Comparison of ENCODE assay signal across 8 cellular contexts in genomic region chr21:46323227-46323709, GRCh38. TPM values are rescaled to one million over a fixed set of nuclear protein-coding genes. Genes with fewer than 3 reads are reported as not detected.
DNase-seq lines count a peak whose midpoint lies in the region; ATAC-seq, FAIRE-seq and TF ChIP-seq lines count a peak whose summit lies in the region.

No MANE protein-coding gene starts in this region.

- no peak overlapping the region for H2BK15ac ChIP-seq in H1 (ENCODE audit: low read length)

- POLR2A ChIA-PET in CD4-positive, alpha-beta memory T cell (lab: Charles Lee; ENCODE audit: partially characterized antibody): interaction anchor here (0.6 to 1.8 kb wide), 4 partner anchors 27 to 103 kb away, joined by 3 to 16 read pairs (median 4); partner anchors contain the start of genes MCM3AP and YBEY
- POLR2A ChIA-PET in OCI-LY7 (lab: Charles Lee): interaction anchor here (0.6 to 1.1 kb wide), 4 partner anchors 13 to 1396 kb away, joined by 3 to 5 read pairs (median 4); no protein-coding TSS in a partner anchor
- POLR2A ChIA-PET in H1 (lab: Charles Lee; ENCODE audit: partially characterized antibody): interaction anchor here (0.7 to 2.7 kb wide), 15 partner anchors 9 to 94 kb away, joined by 3 to 17 read pairs (median 4); partner anchors contain the start of genes MCM3AP and YBEY

- no TSS peak for BruUV-seq in OCI-LY7 (replicated peaks; lab: Mats Ljungman, UMichigan)

- H4K5ac ChIP-seq in H1 (ENCODE audit: insufficient read length, low read depth, low read length): peak overlapping the region; percentile 78

- no peak for TF ChIP-seq POLR2A in H1 (IDR thresholded peaks at IDR 0.05; ENCODE audit: control extremely low read depth in 1 of 2, low read depth in 2 of 2, low read length in 2 of 2)

- peak overlapping the region; percentile 72 for H3K18ac ChIP-seq in H1 (ENCODE audit: extremely low read depth, low read length)

- no peak for TF ChIP-seq EP300 in H1 (IDR thresholded peaks at IDR 0.05; ENCODE audit: borderline replicate concordance in 1 of 2, low read depth in 2 of 2, low read length in 2 of 2)

- H3K27me3 ChIP-seq in CD4-positive, alpha-beta memory T cell (ENCODE audit: insufficient read depth, low read length): no peaks in the 10 kb centered on the region
- H3K27me3 ChIP-seq in H1 (replicated peaks in 1 of 4; ENCODE audit: control insufficient read depth in 3 of 4, extremely low read depth in 1 of 4, insufficient read depth in 3 of 4, low read length in 3 of 4) (no peaks in the 10 kb centered on the region), neural progenitor cell (no peaks in the 10 kb centered on the region)

- peak overlapping the region; percentile 94 for H3K27ac ChIP-seq in CD4-positive, alpha-beta memory T cell (ENCODE audit: low read depth, low read length)
- peak overlapping the region; percentile 88 for H3K27ac ChIP-seq in OCI-LY7 (ENCODE audit: low read depth, low read length, poor library complexity, severe bottlenecking)
- peak overlapping the region; percentile 81 for H3K27ac ChIP-seq in H1 (ENCODE audit: low read depth, low read length)
- H3K27ac ChIP-seq in neural progenitor cell: peak overlapping the region; percentile 43

- DNase-seq in CD4-positive, alpha-beta memory T cell: peak in 1 of 5 donors; percentile 2
- DNase-seq in OCI-LY7 (ENCODE audit: low spot score) (peak; percentile 58), H1 (ENCODE audit: low read depth in 1 of 2, low spot score in 2 of 2) (no peak), neural progenitor cell (ENCODE audit: low spot score) (peak; percentile 52), NCI-H510A (lab: John Stamatoyannopoulos, UW) (no peak), kidney glomerular epithelial cell (lab: John Stamatoyannopoulos, UW) (no peak), superior temporal gyrus (ENCODE audit: extremely low spot score) (no peak)

- H3K4me3 ChIP-seq in CD4-positive, alpha-beta memory T cell (ENCODE audit: low read length in 2 of 2): peak overlapping the region; percentile 73 to 93
- H3K4me3 ChIP-seq in OCI-LY7 (ENCODE audit: low read depth, low read length, poor library complexity, severe bottlenecking): peak overlapping the region; percentile 86
- peak overlapping the region; percentile 92 to 96 (median 94) for H3K4me3 ChIP-seq in H1 (ENCODE audit: extremely low read depth in 1 of 4, insufficient read depth in 2 of 4, low read depth in 3 of 4, low read length in 4 of 4)
- H3K4me3 ChIP-seq in neural progenitor cell: peak overlapping the region; percentile 99

- no peak for FAIRE-seq in H1 (lab: Jason Lieb, UNC)

- H4K20me1 ChIP-seq in OCI-LY7 (ENCODE audit: insufficient read depth, low read length): peaks cover 29% of the 10 kb centered on the region
- H4K20me1 ChIP-seq in H1 (replicated peaks in 1 of 2; ENCODE audit: control insufficient read depth in 1 of 2, insufficient read depth in 2 of 2, low read length in 2 of 2): peaks cover 7 to 24% of the 10 kb centered on the region in 2 experiments
- H4K20me1 ChIP-seq in neural progenitor cell (ENCODE audit: low read depth): peaks cover 49% of the 10 kb centered on the region

- H3K27ac Mint-ChIP-seq in CD4-positive, alpha-beta memory T cell: peak overlapping the region; percentile 31 to 91 (median 75)
- H3K27ac Mint-ChIP-seq in neural progenitor cell: peak overlapping the region; percentile 96

- ATAC-seq in GM21367 (IDR thresholded peaks at IDR 0.05; ENCODE audit: unreplicated experiment): peak; percentile 5

- H3F3A ChIP-seq in neural progenitor cell (ENCODE audit: low read depth): peaks cover 38% of the 10 kb centered on the region

- peaks cover 14% of the 10 kb centered on the region for H3K23me2 ChIP-seq in H1 (ENCODE audit: low read depth, low read length)

- TF ChIP-seq RAD21 in H1 (IDR thresholded peaks at IDR 0.05 in 1 of 2, conservative IDR thresholded peaks at IDR 0.05 in 1 of 2; ENCODE audit: low read depth in 2 of 2, low read length in 2 of 2): no peak

- H3K79me2 ChIP-seq in OCI-LY7 (ENCODE audit: insufficient read depth, low read depth, low read length) (peaks cover 81% of the 10 kb centered on the region), H1 (ENCODE audit: control insufficient read depth in 1 of 2, insufficient read depth in 2 of 2, low read length in 2 of 2) (peaks cover 11 to 56% of the 10 kb centered on the region in 2 experiments), neural progenitor cell (ENCODE audit: low read depth) (peaks cover 83% of the 10 kb centered on the region)

- H3K27me3 Mint-ChIP-seq in CD4-positive, alpha-beta memory T cell: no peaks in the 10 kb centered on the region
- H3K27me3 Mint-ChIP-seq in neural progenitor cell (ENCODE audit: insufficient read depth, low read depth): peaks cover 11% of the 10 kb centered on the region

- peaks cover 28% of the 10 kb centered on the region for H3K4me1 ChIP-seq in CD4-positive, alpha-beta memory T cell (ENCODE audit: insufficient read depth, low read length)
- H3K4me1 ChIP-seq in OCI-LY7 (ENCODE audit: insufficient read depth, low read length, poor library complexity, severe bottlenecking): peaks cover 30% of the 10 kb centered on the region
- peaks cover 0 to 11% (median 10%) of the 10 kb centered on the region in 4 experiments; a peak in 6 of 7 replicates for H3K4me1 ChIP-seq in H1 (replicated peaks in 1 of 4; ENCODE audit: control insufficient read depth in 3 of 4, insufficient read depth in 4 of 4, low read length in 3 of 4)
- peaks cover 35% of the 10 kb centered on the region for H3K4me1 ChIP-seq in neural progenitor cell

- H2AFZ ChIP-seq in OCI-LY7 (ENCODE audit: low read length): no peak overlapping the region
- no peak overlapping the region for H2AFZ ChIP-seq in H1 (ENCODE audit: low read length)
- no peak overlapping the region for H2AFZ ChIP-seq in neural progenitor cell (replicated peaks)

- peak overlapping the region; percentile 94 for H4K8ac ChIP-seq in H1 (ENCODE audit: extremely low read depth, insufficient read depth, low read length)

- no peak overlapping the region for H3K14ac ChIP-seq in H1 (ENCODE audit: insufficient read length)

- intact Hi-C loops in CD4-positive, alpha-beta memory T cell (cut with micrococcal nuclease): loop anchor here (10.0 kb wide), 1 partner anchor 348 kb away; no protein-coding TSS in a partner anchor
- intact Hi-C loops in OCI-LY7 (cut with micrococcal nuclease; ENCODE audit: unreplicated experiment): loop anchor here (2.0 kb wide), 1 partner anchor 94 kb away; the partner anchor contains the start of gene LSS

- no peak overlapping the region for H2BK20ac ChIP-seq in H1 (ENCODE audit: low read length)

- H3K4ac ChIP-seq in H1 (replicated peaks; ENCODE audit: insufficient read length, low read depth, low read length): no peak overlapping the region

- peaks cover 17% of the 10 kb centered on the region for H3K79me1 ChIP-seq in H1 (ENCODE audit: low read depth, low read length)

- peaks cover 0 to 2% (median 0%) of the 10 kb centered on the region in 8 donors for H3K9me3 Mint-ChIP-seq in CD4-positive, alpha-beta memory T cell
- no peaks in the 10 kb centered on the region for H3K9me3 Mint-ChIP-seq in neural progenitor cell

- CTCF ChIA-PET in CD4-positive, alpha-beta memory T cell (lab: Charles Lee; ENCODE audit: partially characterized antibody): interaction anchor here (0.9 to 1.6 kb wide), 3 partner anchors 13 to 180 kb away, joined by 3 to 4 read pairs (median 4); no protein-coding TSS in a partner anchor
- CTCF ChIA-PET in OCI-LY7 (lab: Charles Lee; ENCODE audit: unreplicated experiment) (no interaction called here), H1 (lab: Charles Lee; ENCODE audit: partially characterized antibody) (interaction anchor here (0.8 to 1.2 kb wide), 2 partner anchors 10 to 351 kb away, joined by 3 read pairs; no protein-coding TSS in a partner anchor)

- 1% methylated on average over 25 of the region's 34 CpGs; no CpG with 5 or more reads in 1 of the 2 experiments for WGBS in H1 (ENCODE audit: extremely low coverage in 1 of 2, insufficient coverage in 1 of 2, insufficient read length in 1 of 2, insufficient replicate concordance in 2 of 2, low coverage in 1 of 2, low lambda C conversion rate in 2 of 2, missing lambda C conversion rate in 1 of 2), 2 experiments

- no peaks in the 10 kb centered on the region for H3K9me2 ChIP-seq in OCI-LY7 (ENCODE audit: insufficient read depth, low read length)

- H2AK5ac ChIP-seq in H1 (ENCODE audit: low read depth, low read length): no peak overlapping the region

- H3K36me3 Mint-ChIP-seq in CD4-positive, alpha-beta memory T cell: peaks cover 9 to 17% of the 10 kb centered on the region in 2 donors
- peaks cover 20% of the 10 kb centered on the region for H3K36me3 Mint-ChIP-seq in neural progenitor cell

- peak overlapping the region; percentile 81 for H3K56ac ChIP-seq in H1 (replicated peaks; ENCODE audit: insufficient read length, low read depth, low read length)

- no peaks in the 10 kb centered on the region for H3K9me3 ChIP-seq in CD4-positive, alpha-beta memory T cell (ENCODE audit: control insufficient read depth in 1 of 2, low read length in 2 of 2)
- H3K9me3 ChIP-seq in OCI-LY7 (ENCODE audit: low read length) (no peaks in the 10 kb centered on the region), H1 (ENCODE audit: insufficient read depth in 2 of 2, low read depth in 1 of 2, low read length in 1 of 2) (no peaks in the 10 kb centered on the region), neural progenitor cell (ENCODE audit: low read depth) (no peaks in the 10 kb centered on the region)

- H3K23ac ChIP-seq in H1 (ENCODE audit: insufficient read length): no peak overlapping the region

- peak overlapping the region; percentile 8 for H4K91ac ChIP-seq in H1 (replicated peaks; ENCODE audit: insufficient read length, low read length)

- no peaks in the 10 kb centered on the region for H3K36me3 ChIP-seq in CD4-positive, alpha-beta memory T cell (ENCODE audit: insufficient read depth, low read length)
- H3K36me3 ChIP-seq in OCI-LY7 (ENCODE audit: insufficient read depth, low read length): peaks cover 63% of the 10 kb centered on the region
- peaks cover 0 to 8% (median 6%) of the 10 kb centered on the region in 4 experiments; a peak in 3 of 8 replicates for H3K36me3 ChIP-seq in H1 (ENCODE audit: control insufficient read depth in 2 of 4, insufficient read depth in 4 of 4, low read length in 3 of 4)
- no peaks in the 10 kb centered on the region for H3K36me3 ChIP-seq in neural progenitor cell

- H3K4me3 Mint-ChIP-seq in CD4-positive, alpha-beta memory T cell: peak overlapping the region; percentile 88 to 98 (median 96)
- H3K4me3 Mint-ChIP-seq in neural progenitor cell: peak overlapping the region; percentile 99

- peak overlapping the region; percentile 79 to 98 (median 91) for H3K9ac ChIP-seq in H1 (replicated peaks in 1 of 4; ENCODE audit: extremely low read depth in 1 of 4, low read depth in 3 of 4, low read length in 3 of 4)
- peak overlapping the region; percentile 89 for H3K9ac ChIP-seq in neural progenitor cell

- no peak overlapping the region for H2BK12ac ChIP-seq in H1 (ENCODE audit: low read depth, low read length)

- peak overlapping the region; percentile 80 for H3K4me2 ChIP-seq in OCI-LY7 (ENCODE audit: low read length)
- H3K4me2 ChIP-seq in H1 (ENCODE audit: insufficient read depth in 1 of 2, low read depth in 2 of 2, low read length in 2 of 2): peak overlapping the region; percentile 78 to 97
- peak overlapping the region; percentile 99 for H3K4me2 ChIP-seq in neural progenitor cell

- peak overlapping the region; percentile 81 for H2BK5ac ChIP-seq in H1 (ENCODE audit: low read depth, low read length)

- peaks cover 15 to 44% (median 28%) of the 10 kb centered on the region in 4 donors for H3K4me1 Mint-ChIP-seq in CD4-positive, alpha-beta memory T cell
- H3K4me1 Mint-ChIP-seq in neural progenitor cell: peaks cover 42% of the 10 kb centered on the region

- no peak for TF ChIP-seq CTCF in OCI-LY7 (conservative IDR thresholded peaks at IDR 0.05; ENCODE audit: low read length)
- TF ChIP-seq CTCF in H1 (IDR thresholded peaks at IDR 0.05; ENCODE audit: control extremely low read depth in 1 of 3, insufficient read depth in 1 of 3, low read depth in 1 of 3, low read length in 3 of 3): no peak
- no peak for TF ChIP-seq CTCF in neural progenitor cell (IDR thresholded peaks at IDR 0.05)

- H2BK120ac ChIP-seq in H1 (replicated peaks; ENCODE audit: low read depth, low read length): no peak overlapping the region

RNA-seq across cellular contexts. Expression of gene C21orf58, which starts 0.4 kb away (rescaled TPM):
- total RNA-seq in CD4-positive, alpha-beta memory T cell: 1 to 10 TPM; 8.2 to 9.4 TPM
- 1 to 10 TPM in 1 of 2 donors, under 1 TPM in 1; 0.35 to 1.1 TPM for polyA plus RNA-seq in CD4-positive, alpha-beta memory T cell
- total RNA-seq in OCI-LY7 (2014; rRNA removed; shearing (Covaris generic)): 102 and 112 TPM in 2 replicates
- total RNA-seq in OCI-LY7 (2022) (141 and 172 TPM in 2 replicates), neural progenitor cell (ENCODE audit: low replicate concordance) (26.2 and 49.2 TPM in 2 replicates)
- total RNA-seq in H1 (2021; fragmentation: NEBNext Ultra II Directional; extraction: Animal tissue kit (Norgen Biotek cat#: 25700)): 22.4 and 26.1 TPM in 2 replicates
- 13.8 and 27.8 TPM in 2 replicates for polyA plus RNA-seq in H1 (2011; rRNA removed)
- 26.1 TPM for polyA plus RNA-seq in H1 (2011; cell fraction: cytosol; rRNA removed)
- polyA plus RNA-seq in H1 (2011; cell fraction: nucleus; rRNA removed): 101 TPM
- 14.7 to 21.7 TPM (median 19.3 TPM) in 4 replicates for polyA plus RNA-seq in H1 (2012, experiment 1 of 2)
- polyA plus RNA-seq in H1 (2012, experiment 2 of 2): 9.2 TPM
- 20.8 TPM for polyA plus RNA-seq in H1 (2013, experiment 1 of 2)
- polyA plus RNA-seq in H1 (2013, experiment 2 of 2): 17.7 TPM
- 12.4 and 19.3 TPM in 2 replicates for polyA minus RNA-seq in H1 (2011; rRNA and poly(A)+ RNA removed)
- polyA minus RNA-seq in H1 (2011; cell fraction: cytosol; rRNA and poly(A)+ RNA removed): 13.4 TPM
- polyA minus RNA-seq in H1 (2011; cell fraction: nucleus; rRNA and poly(A)+ RNA removed): 45.4 TPM

RNA-seq across cellular contexts. Expression of gene PCNT, which starts 0.7 kb away (rescaled TPM):
- total RNA-seq in CD4-positive, alpha-beta memory T cell: 10 to 100 TPM; 46.9 to 52.1 TPM
- polyA plus RNA-seq in CD4-positive, alpha-beta memory T cell: 10 to 100 TPM in 1 of 2 donors, 1 to 10 TPM in 1; 2.0 to 25.2 TPM
- total RNA-seq in OCI-LY7 (2014; rRNA removed; shearing (Covaris generic)): 41.5 and 48.4 TPM in 2 replicates
- total RNA-seq in OCI-LY7 (2022): 75.8 and 84.1 TPM in 2 replicates
- total RNA-seq in H1 (2021; fragmentation: NEBNext Ultra II Directional; extraction: Animal tissue kit (Norgen Biotek cat#: 25700)): 39.5 and 45.1 TPM in 2 replicates
- 9.9 and 12.0 TPM in 2 replicates for polyA plus RNA-seq in H1 (2011; rRNA removed)
- polyA plus RNA-seq in H1 (2011; cell fraction: cytosol; rRNA removed): 14.8 TPM
- 59.4 TPM for polyA plus RNA-seq in H1 (2011; cell fraction: nucleus; rRNA removed)
- 22.2 to 29.2 TPM (median 25.6 TPM) in 4 replicates for polyA plus RNA-seq in H1 (2012, experiment 1 of 2)
- 4.6 TPM for polyA plus RNA-seq in H1 (2012, experiment 2 of 2)
- 16.7 TPM for polyA plus RNA-seq in H1 (2013, experiment 1 of 2)
- 13.8 TPM for polyA plus RNA-seq in H1 (2013, experiment 2 of 2)
- polyA minus RNA-seq in H1 (2011; rRNA and poly(A)+ RNA removed): 79.7 and 87.0 TPM in 2 replicates
- polyA minus RNA-seq in H1 (2011; cell fraction: cytosol; rRNA and poly(A)+ RNA removed): 19.8 TPM
- polyA minus RNA-seq in H1 (2011; cell fraction: nucleus; rRNA and poly(A)+ RNA removed): 25.9 TPM
- total RNA-seq in neural progenitor cell (ENCODE audit: low replicate concordance): 32.3 and 42.0 TPM in 2 replicates

RNA-seq across cellular contexts. Expression of gene YBEY, which starts 37.1 kb away (rescaled TPM):
- total RNA-seq in CD4-positive, alpha-beta memory T cell: 10 to 100 TPM; 11.5 to 14.7 TPM
- 10 to 100 TPM; 15.5 to 18.9 TPM for polyA plus RNA-seq in CD4-positive, alpha-beta memory T cell
- 18.3 and 24.5 TPM in 2 replicates for total RNA-seq in OCI-LY7 (2014; rRNA removed; shearing (Covaris generic))
- total RNA-seq in OCI-LY7 (2022) (22.8 and 23.5 TPM in 2 replicates), neural progenitor cell (ENCODE audit: low replicate concordance) (42.2 and 47.3 TPM in 2 replicates)
- total RNA-seq in H1 (2021; fragmentation: NEBNext Ultra II Directional; extraction: Animal tissue kit (Norgen Biotek cat#: 25700)): 26.6 and 26.9 TPM in 2 replicates
- 23.7 and 31.9 TPM in 2 replicates for polyA plus RNA-seq in H1 (2011; rRNA removed)
- 32.7 TPM for polyA plus RNA-seq in H1 (2011; cell fraction: cytosol; rRNA removed)
- polyA plus RNA-seq in H1 (2011; cell fraction: nucleus; rRNA removed): 12.1 TPM
- polyA plus RNA-seq in H1 (2012, experiment 1 of 2): 28.6 to 46.1 TPM (median 29.9 TPM) in 4 replicates
- 36.9 TPM for polyA plus RNA-seq in H1 (2012, experiment 2 of 2)
- 23.5 TPM for polyA plus RNA-seq in H1 (2013, experiment 1 of 2)
- 21.8 TPM for polyA plus RNA-seq in H1 (2013, experiment 2 of 2)
- polyA minus RNA-seq in H1 (2011; rRNA and poly(A)+ RNA removed): 19.1 and 20.3 TPM in 2 replicates
- polyA minus RNA-seq in H1 (2011; cell fraction: cytosol; rRNA and poly(A)+ RNA removed): 16.4 TPM
- 12.5 TPM for polyA minus RNA-seq in H1 (2011; cell fraction: nucleus; rRNA and poly(A)+ RNA removed)

RNA-seq across cellular contexts. Expression of gene MCM3AP, which starts 37.9 kb away (rescaled TPM):
- total RNA-seq in CD4-positive, alpha-beta memory T cell: 100 to 1,000 TPM; 155 to 168 TPM
- 10 to 100 TPM; 14.9 to 45.6 TPM for polyA plus RNA-seq in CD4-positive, alpha-beta memory T cell
- total RNA-seq in OCI-LY7 (2014; rRNA removed; shearing (Covaris generic)): 90.1 and 109 TPM in 2 replicates
- 146 and 166 TPM in 2 replicates for total RNA-seq in OCI-LY7 (2022)
- 119 and 124 TPM in 2 replicates for total RNA-seq in H1 (2021; fragmentation: NEBNext Ultra II Directional; extraction: Animal tissue kit (Norgen Biotek cat#: 25700))
- polyA plus RNA-seq in H1 (2011; rRNA removed): 37.2 and 65.4 TPM in 2 replicates
- polyA plus RNA-seq in H1 (2011; cell fraction: cytosol; rRNA removed): 47.1 TPM
- 88.7 TPM for polyA plus RNA-seq in H1 (2011; cell fraction: nucleus; rRNA removed)
- 67.6 to 78.6 TPM (median 75.2 TPM) in 4 replicates for polyA plus RNA-seq in H1 (2012, experiment 1 of 2)
- polyA plus RNA-seq in H1 (2012, experiment 2 of 2): 27.6 TPM
- 51.2 TPM for polyA plus RNA-seq in H1 (2013, experiment 1 of 2)
- 47.8 TPM for polyA plus RNA-seq in H1 (2013, experiment 2 of 2)
- polyA minus RNA-seq in H1 (2011; rRNA and poly(A)+ RNA removed): 87.3 and 109 TPM in 2 replicates
- 80.6 TPM for polyA minus RNA-seq in H1 (2011; cell fraction: cytosol; rRNA and poly(A)+ RNA removed)
- 130 TPM for polyA minus RNA-seq in H1 (2011; cell fraction: nucleus; rRNA and poly(A)+ RNA removed)
- total RNA-seq in neural progenitor cell (ENCODE audit: low replicate concordance): 72.4 and 101 TPM in 2 replicates

Comparison
In these comparisons a context has a peak if more than half of its experiments do, and no peak if none do; other contexts are left out.
1. DNase-seq: peak in OCI-LY7 (single experiment) and neural progenitor cell (single experiment); none in H1 (0 of 2), NCI-H510A (single experiment), kidney glomerular epithelial cell (single experiment) and superior temporal gyrus (single experiment).
2. H3K27ac ChIP-seq: peak in every context shown above with its lines; median percentile 94 in CD4-positive, alpha-beta memory T cell; 88 in OCI-LY7; 81 in H1; 43 in neural progenitor cell.
3. Peak in every context shown above with its lines, with median percentiles within 50 percentile points of each other: H3K4me3 ChIP-seq and H3K4me2 ChIP-seq.